ENCODE assay signal across 14 cellular contexts in genomic region chr19:7565332-7565731, GRCh38. TPM values are rescaled to one million over a fixed set of nuclear protein-coding genes. Genes with fewer than 3 reads are reported as not detected.
DNase-seq lines count a peak whose midpoint lies in the region; FAIRE-seq and TF ChIP-seq lines count a peak whose summit lies in the region.
"Had no signal": no experiment of that assay in that cellular context is flagged by ENCODE, and none has a peak within 500 bp of the region (broad histone marks: within the 10 kb centered on the region; RNA-seq: fewer than 3 reads in every experiment).

No MANE protein-coding gene starts in this region.

- no peak overlapping the region for H3K9ac ChIP-seq in H1 (replicated peaks in 1 of 4; ENCODE audit: extremely low read depth in 1 of 4, low read depth in 3 of 4, low read length in 3 of 4)
- H3K9ac ChIP-seq: GM23248 had no signal

- peak; percentile 7 for DNase-seq in GM10266 (ENCODE audit: extremely low spot score)
- DNase-seq in H1 (ENCODE audit: low read depth in 1 of 2, low spot score in 2 of 2): no peak
- DNase-seq in NCI-H146 treated with DMSO at 0.1 percent for 48 hours (lab: John Stamatoyannopoulos, UW; ENCODE audit: unreplicated experiment): no peak
- DNase-seq in LoVo (ENCODE audit: low spot score): no peak
- no peak for DNase-seq in NCI-H748 treated with DMSO at 0.1 percent for 48 hours (lab: John Stamatoyannopoulos, UW)
- DNase-seq: ACHN; C1 segment of cervical spinal cord; Calu3; CD4-positive, alpha-beta T cell; DMS 273 treated with DMSO at 0.1 percent for 48 hours; GM23248; H9 had no signal

- no peak for TF ChIP-seq POLR2A in H1 (IDR thresholded peaks at IDR 0.05; ENCODE audit: control extremely low read depth in 1 of 2, low read depth in 2 of 2, low read length in 2 of 2)

- FAIRE-seq in H1 (lab: Jason Lieb, UNC): no peak
- FAIRE-seq: GM12878 had no signal

- no peak overlapping the region for H3K27ac ChIP-seq in H1 (ENCODE audit: low read depth, low read length)
- H3K27ac ChIP-seq: GM23248 had no signal

- H4K8ac ChIP-seq in H1 (ENCODE audit: extremely low read depth, insufficient read depth, low read length): no peak overlapping the region

- H2BK120ac ChIP-seq in H1 (replicated peaks; ENCODE audit: low read depth, low read length): no peak overlapping the region

- no peaks in the 10 kb centered on the region for H3K4me1 ChIP-seq in H1 (replicated peaks in 1 of 4; ENCODE audit: control insufficient read depth in 3 of 4, insufficient read depth in 4 of 4, low read length in 3 of 4)

- H2BK15ac ChIP-seq in H1 (ENCODE audit: low read length): no peak overlapping the region

- TF ChIP-seq CTCF in GM10266 (IDR thresholded peaks at IDR 0.05; ENCODE audit: control insufficient read depth, insufficient read depth, low read depth, missing control alignments): no peak
- TF ChIP-seq CTCF in H1 (IDR thresholded peaks at IDR 0.05; ENCODE audit: control extremely low read depth in 1 of 3, insufficient read depth in 1 of 3, low read depth in 1 of 3, low read length in 3 of 3): no peak

- H3K4me2 ChIP-seq in H1 (ENCODE audit: insufficient read depth in 1 of 2, low read depth in 2 of 2, low read length in 2 of 2): no peak overlapping the region

- H4K20me1 ChIP-seq in H1 (replicated peaks in 1 of 2; ENCODE audit: control insufficient read depth in 1 of 2, insufficient read depth in 2 of 2, low read length in 2 of 2): no peaks in the 10 kb centered on the region

- H3K9me3 ChIP-seq in H1 (ENCODE audit: insufficient read depth in 2 of 2, low read depth in 1 of 2, low read length in 1 of 2): no peaks in the 10 kb centered on the region

- no peak overlapping the region for H2BK5ac ChIP-seq in H1 (ENCODE audit: low read depth, low read length)

- TF ChIP-seq EP300 in Ishikawa (IDR thresholded peaks at IDR 0.05; ENCODE audit: borderline replicate concordance) (no peak), H1 (IDR thresholded peaks at IDR 0.05; ENCODE audit: borderline replicate concordance in 1 of 2, low read depth in 2 of 2, low read length in 2 of 2) (no peak)

- H3K27me3 ChIP-seq in H1 (replicated peaks in 1 of 4; ENCODE audit: control insufficient read depth in 3 of 4, extremely low read depth in 1 of 4, insufficient read depth in 3 of 4, low read length in 3 of 4): no peaks in the 10 kb centered on the region

- no peak overlapping the region for H2AFZ ChIP-seq in H1 (ENCODE audit: low read length)
- H2AFZ ChIP-seq: GM23248 had no signal

- no peaks in the 10 kb centered on the region for H3K23me2 ChIP-seq in H1 (ENCODE audit: low read depth, low read length)

- TF ChIP-seq RAD21 in Ishikawa (IDR thresholded peaks at IDR 0.05; ENCODE audit: low read depth) (no peak), H1 (IDR thresholded peaks at IDR 0.05 in 1 of 2, conservative IDR thresholded peaks at IDR 0.05 in 1 of 2; ENCODE audit: low read depth in 2 of 2, low read length in 2 of 2) (no peak)

- no peak overlapping the region for H3K23ac ChIP-seq in H1 (ENCODE audit: insufficient read length)

- H3K36me3 ChIP-seq in H1 (ENCODE audit: control insufficient read depth in 2 of 4, insufficient read depth in 4 of 4, low read length in 3 of 4): no peaks in the 10 kb centered on the region; a peak in 2 of 8 replicates

- no peak overlapping the region for H4K91ac ChIP-seq in H1 (replicated peaks; ENCODE audit: insufficient read length, low read length)

- WGBS in H1 (ENCODE audit: extremely low coverage in 1 of 2, insufficient coverage in 1 of 2, insufficient read length in 1 of 2, insufficient replicate concordance in 2 of 2, low coverage in 1 of 2, low lambda C conversion rate in 2 of 2, missing lambda C conversion rate in 1 of 2), 2 experiments: 70% methylated on average over 5 of the region's 5 CpGs; no CpG with 5 or more reads in 1 of the 2 experiments

- H3K56ac ChIP-seq in H1 (replicated peaks; ENCODE audit: insufficient read length, low read depth, low read length): no peak overlapping the region

- POLR2A ChIA-PET in H1 (lab: Charles Lee; ENCODE audit: partially characterized antibody): interaction anchor here (1.0 kb wide), 1 partner anchor 10 kb away, joined by 3 read pairs; no protein-coding TSS in a partner anchor

- CTCF ChIA-PET in H1 (lab: Charles Lee; ENCODE audit: partially characterized antibody): interaction anchor here (0.9 to 2.1 kb wide), 7 partner anchors 18 to 463 kb away, joined by 3 to 7 read pairs (median 5); partner anchors contain the start of genes CAMSAP3 and TRAPPC5

- no peak overlapping the region for H2BK12ac ChIP-seq in H1 (ENCODE audit: low read depth, low read length)

- no peak overlapping the region for H2BK20ac ChIP-seq in H1 (ENCODE audit: low read length)

- no peak overlapping the region for H3K18ac ChIP-seq in H1 (ENCODE audit: extremely low read depth, low read length)

- H3K79me1 ChIP-seq in H1 (ENCODE audit: low read depth, low read length): no peaks in the 10 kb centered on the region

- H3K4ac ChIP-seq in H1 (replicated peaks; ENCODE audit: insufficient read length, low read depth, low read length): no peak overlapping the region

- no peak overlapping the region for H3K14ac ChIP-seq in H1 (ENCODE audit: insufficient read length)

- H3K4me3 ChIP-seq in H1 (ENCODE audit: extremely low read depth in 1 of 4, insufficient read depth in 2 of 4, low read depth in 3 of 4, low read length in 4 of 4): no peak overlapping the region
- H3K4me3 ChIP-seq: GM12878, GM23248 had no signal

- H3K79me2 ChIP-seq in H1 (ENCODE audit: control insufficient read depth in 1 of 2, insufficient read depth in 2 of 2, low read length in 2 of 2): no peaks in the 10 kb centered on the region

- H2AK5ac ChIP-seq in H1 (ENCODE audit: low read depth, low read length): no peak overlapping the region

- no peak overlapping the region for H4K5ac ChIP-seq in H1 (ENCODE audit: insufficient read length, low read depth, low read length)

TF ChIP-seq in Ishikawa, 13 proteins besides CTCF, POLR2A, EP300 and RAD21 (continues in another document):
- TF ChIP-seq ZBTB7A (IDR thresholded peaks at IDR 0.05; ENCODE audit: low read depth) (no peak), CEBPB (IDR thresholded peaks at IDR 0.05) (peak; percentile 78; the same call in 1 of the 2 replicates)

TF ChIP-seq in H1, 55 proteins besides CTCF, POLR2A, EP300 and RAD21:
- TF ChIP-seq E2F6 (IDR thresholded peaks at IDR 0.05) (no peak), CEBPB (IDR thresholded peaks at IDR 0.05; ENCODE audit: low read depth, low read length) (peak; percentile 84)
TF ChIP-seq in H1: peak in this region for 1.

RNA-seq across cellular contexts. Expression of gene PNPLA6, which starts 29.8 kb away (rescaled TPM):
- 121 and 123 TPM in 2 replicates for total RNA-seq in H1 (2021; fragmentation: NEBNext Ultra II Directional; extraction: Animal tissue kit (Norgen Biotek cat#: 25700))
- 55.1 and 121 TPM in 2 replicates for polyA plus RNA-seq in H1 (2011; rRNA removed)
- polyA plus RNA-seq in H1 (2011; cell fraction: cytosol; rRNA removed): 59.0 TPM
- polyA plus RNA-seq in H1 (2011; cell fraction: nucleus; rRNA removed): 207 TPM
- polyA plus RNA-seq in H1 (2012, experiment 1 of 2): 77.9 to 117 TPM (median 110 TPM) in 4 replicates
- polyA plus RNA-seq in H1 (2012, experiment 2 of 2): 119 TPM
- polyA plus RNA-seq in H1 (2013, experiment 1 of 2): 101 TPM
- polyA plus RNA-seq in H1 (2013, experiment 2 of 2): 100 TPM
- 48.4 and 57.9 TPM in 2 replicates for polyA minus RNA-seq in H1 (2011; rRNA and poly(A)+ RNA removed)
- 93.0 TPM for polyA minus RNA-seq in H1 (2011; cell fraction: cytosol; rRNA and poly(A)+ RNA removed)
- polyA minus RNA-seq in H1 (2011; cell fraction: nucleus; rRNA and poly(A)+ RNA removed): 92.4 TPM

RNA-seq across cellular contexts. Expression of gene CAMSAP3, which starts 30.3 kb away (rescaled TPM):
- 30.4 and 32.5 TPM in 2 replicates for total RNA-seq in H1 (2021; fragmentation: NEBNext Ultra II Directional; extraction: Animal tissue kit (Norgen Biotek cat#: 25700))
- polyA plus RNA-seq in H1 (2011; rRNA removed): 11.4 and 19.6 TPM in 2 replicates
- polyA plus RNA-seq in H1 (2011; cell fraction: cytosol; rRNA removed): 12.9 TPM
- polyA plus RNA-seq in H1 (2011; cell fraction: nucleus; rRNA removed): 69.2 TPM
- polyA plus RNA-seq in H1 (2012, experiment 1 of 2): 18.4 to 30.0 TPM (median 24.6 TPM) in 4 replicates
- polyA plus RNA-seq in H1 (2012, experiment 2 of 2): 25.6 TPM
- polyA plus RNA-seq in H1 (2013, experiment 1 of 2): 19.2 TPM
- polyA plus RNA-seq in H1 (2013, experiment 2 of 2): 17.8 TPM
- polyA minus RNA-seq in H1 (2011; rRNA and poly(A)+ RNA removed): 5.0 and 7.4 TPM in 2 replicates
- 10.3 TPM for polyA minus RNA-seq in H1 (2011; cell fraction: cytosol; rRNA and poly(A)+ RNA removed)
- 13.5 TPM for polyA minus RNA-seq in H1 (2011; cell fraction: nucleus; rRNA and poly(A)+ RNA removed)
- total RNA-seq: GM23248 had no signal
- polyA plus RNA-seq: GM23248 had no signal

RNA-seq across cellular contexts. Expression of gene MCOLN1, which starts 42.9 kb away (rescaled TPM):
- total RNA-seq in H1 (2021; fragmentation: NEBNext Ultra II Directional; extraction: Animal tissue kit (Norgen Biotek cat#: 25700)): 15.8 and 19.1 TPM in 2 replicates
- polyA plus RNA-seq in H1 (2011; rRNA removed): 40.0 and 42.8 TPM in 2 replicates
- polyA plus RNA-seq in H1 (2011; cell fraction: cytosol; rRNA removed): 26.0 TPM
- polyA plus RNA-seq in H1 (2011; cell fraction: nucleus; rRNA removed): 71.1 TPM
- polyA plus RNA-seq in H1 (2012, experiment 1 of 2): 16.2 to 22.1 TPM (median 19.4 TPM) in 4 replicates
- 24.5 TPM for polyA plus RNA-seq in H1 (2012, experiment 2 of 2)
- polyA plus RNA-seq in H1 (2013, experiment 1 of 2): 18.1 TPM
- 18.1 TPM for polyA plus RNA-seq in H1 (2013, experiment 2 of 2)
- 32.4 and 35.1 TPM in 2 replicates for polyA minus RNA-seq in H1 (2011; rRNA and poly(A)+ RNA removed)
- polyA minus RNA-seq in H1 (2011; cell fraction: cytosol; rRNA and poly(A)+ RNA removed): 19.8 TPM
- polyA minus RNA-seq in H1 (2011; cell fraction: nucleus; rRNA and poly(A)+ RNA removed): 22.5 TPM

RNA-seq across cellular contexts. Expression of gene ZNF358, which starts 49.4 kb away (rescaled TPM):
- 40.0 and 44.0 TPM in 2 replicates for total RNA-seq in H1 (2021; fragmentation: NEBNext Ultra II Directional; extraction: Animal tissue kit (Norgen Biotek cat#: 25700))
- polyA plus RNA-seq in H1 (2011; rRNA removed): 60.3 and 117 TPM in 2 replicates
- 39.7 TPM for polyA plus RNA-seq in H1 (2011; cell fraction: cytosol; rRNA removed)
- 48.1 TPM for polyA plus RNA-seq in H1 (2011; cell fraction: nucleus; rRNA removed)
- polyA plus RNA-seq in H1 (2012, experiment 1 of 2): 34.2 to 38.8 TPM (median 38.1 TPM) in 4 replicates
- 37.1 TPM for polyA plus RNA-seq in H1 (2012, experiment 2 of 2)
- polyA plus RNA-seq in H1 (2013, experiment 1 of 2): 43.9 TPM
- polyA plus RNA-seq in H1 (2013, experiment 2 of 2): 44.5 TPM
- 15.6 and 24.3 TPM in 2 replicates for polyA minus RNA-seq in H1 (2011; rRNA and poly(A)+ RNA removed)
- 34.9 TPM for polyA minus RNA-seq in H1 (2011; cell fraction: cytosol; rRNA and poly(A)+ RNA removed)
- polyA minus RNA-seq in H1 (2011; cell fraction: nucleus; rRNA and poly(A)+ RNA removed): 19.2 TPM
